Comparison of ENCODE assay signal across 9 cellular contexts in the genomic region with DNA sequence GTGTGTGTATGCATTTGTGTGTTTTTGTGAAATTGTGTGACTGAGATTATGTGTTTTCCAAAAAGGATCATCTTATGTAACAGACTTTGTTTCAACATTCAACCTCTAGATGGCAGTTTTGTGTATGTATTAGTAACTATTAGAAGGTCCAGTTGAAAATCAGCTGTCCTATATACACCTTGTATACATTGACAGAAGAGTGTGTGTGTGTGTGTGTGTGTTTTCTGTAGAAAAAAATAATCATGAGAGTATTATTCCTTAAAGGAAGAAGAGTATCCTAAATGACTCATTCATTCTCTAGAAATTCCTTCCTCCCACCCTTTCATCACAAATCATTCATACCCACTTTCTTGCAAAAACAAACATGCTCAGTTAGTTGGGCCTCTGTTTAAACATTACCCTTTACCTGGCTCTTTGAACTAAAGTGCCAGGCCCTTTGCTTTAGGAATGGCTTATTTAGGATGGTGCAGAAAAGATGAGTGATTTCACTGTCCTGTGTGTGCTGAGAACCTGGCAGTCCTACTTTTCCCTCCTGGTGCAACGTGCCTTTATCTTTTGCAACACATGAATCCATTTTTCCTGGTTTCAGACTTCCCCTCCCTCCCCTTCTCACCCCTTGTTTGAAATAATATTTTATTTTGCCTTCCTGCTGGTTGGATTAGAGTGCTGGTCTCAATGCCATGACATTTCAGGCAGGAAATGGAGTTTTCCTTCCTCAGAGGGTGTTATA.
DNase-seq lines count a peak whose midpoint lies in the region; ATAC-seq and TF ChIP-seq lines count a peak whose summit lies in the region.
"Had no signal": no experiment of that assay in that cellular context is flagged by ENCODE, and none has a peak within 500 bp of the region (broad histone marks: within the 10 kb centered on the region; RNA-seq: fewer than 3 reads in every experiment).

No MANE protein-coding gene starts in this region.

- peak overlapping the region; percentile 7 for H3K27ac ChIP-seq in foreskin keratinocyte
- H3K27ac ChIP-seq: SJSA1 had no signal

- peak; percentile 40 for DNase-seq in COR-L47 (lab: John Stamatoyannopoulos, UW)
- peak; percentile 38 to 80 for DNase-seq in Kasumi-1 (lab: John Stamatoyannopoulos, UW)
- DNase-seq in foreskin keratinocyte = peak in 1 of 2 donors; percentile 64
- DNase-seq in retina = peak; percentile 19
- DNase-seq in activated CD4-positive, alpha-beta T cell treated with anti-CD3 and anti-CD28 coated beads for 1 hour = no peak
- no peak for DNase-seq in iPS-NIHi7 (ENCODE audit: extremely low spot score)

- H3K4me1 ChIP-seq in foreskin keratinocyte = peaks cover 13% of the 10 kb centered on the region

- TF ChIP-seq CTCF in foreskin keratinocyte (conservative IDR thresholded peaks at IDR 0.05) = peak; percentile 74

- peak; percentile 54 for ATAC-seq in GM19467 (IDR thresholded peaks at IDR 0.05; ENCODE audit: unreplicated experiment)
- peak; percentile 68 for ATAC-seq in SK-N-SH treated with all-trans-retinoic acid at 6 μM for 48 hours
- peak; percentile 64 for ATAC-seq in foreskin keratinocyte

- H3K27me3 ChIP-seq in foreskin keratinocyte = no peaks in the 10 kb centered on the region
- H3K27me3 ChIP-seq: SJSA1 had no signal

TF ChIP-seq in SK-N-SH treated with all-trans-retinoic acid at 6 μM for 48 hours, 23 proteins besides CTCF, POLR2A, EP300 and RAD21:
- TF ChIP-seq ZFP30 (CRISPR knock-in tag; IDR thresholded peaks at IDR 0.05) = no peak
- no peak for TF ChIP-seq ISL1 (CRISPR knock-in tag; IDR thresholded peaks at IDR 0.05)
- TF ChIP-seq CSDC2 (CRISPR knock-in tag; IDR thresholded peaks at IDR 0.05) = no peak
- TF ChIP-seq BACH2 (CRISPR knock-in tag; IDR thresholded peaks at IDR 0.05; ENCODE audit: borderline replicate concordance) = no peak

Comparison
In these comparisons a context has a peak if more than half of its experiments do, and no peak if none do; other contexts are left out.
1. DNase-seq: peak in COR-L47 (single experiment), Kasumi-1 (2 of 2) and retina (single experiment); none in activated CD4-positive, alpha-beta T cell treated with anti-CD3 and anti-CD28 coated beads for 1 hour (single experiment) and iPS-NIHi7 (single experiment).
2. Peak in every context shown above with its lines, with median percentiles within 50 percentile points of each other: ATAC-seq.